ENCODE assay signal across 18 cellular contexts in genomic region chr22:50001388-50002231, GRCh38. TPM values are rescaled to one million over a fixed set of nuclear protein-coding genes. Genes with fewer than 3 reads are reported as not detected.
A peak's percentile ranks its signal among the peaks of the same experiment; 100 is the strongest.
DNase-seq lines count a peak whose midpoint lies in the region; ATAC-seq, FAIRE-seq and TF ChIP-seq lines count a peak whose summit lies in the region.
"Had no signal": no experiment of that assay in that cellular context is flagged by ENCODE, and none has a peak within 500 bp of the region (broad histone marks: within the 10 kb centered on the region; RNA-seq: fewer than 3 reads in every experiment).

No MANE protein-coding gene starts in this region.

- H3K9me3 Mint-ChIP-seq in activated T-cell treated with anti-CD3 and anti-CD28 coated beads, Interleukin-2, amount 50 U/mL, for 24 hours: no peaks in the 10 kb centered on the region
- H3K9me3 Mint-ChIP-seq in activated T-cell treated with anti-CD3 and anti-CD28 coated beads, Interleukin-2, amount 50 U/mL, for 72 hours: peaks cover 1 to 2% of the 10 kb centered on the region in 2 donors
- H3K9me3 Mint-ChIP-seq: activated T-cell treated with anti-CD3 and anti-CD28 coated beads, Interleukin-2, amount 50 U/mL, for 4 hours had no signal

- peak; percentile 28 for DNase-seq in activated T-cell treated with anti-CD3 and anti-CD28 coated beads, Interleukin-2, amount 50 U/mL, for 24 hours
- no peak for DNase-seq in activated T-cell treated with anti-CD3 and anti-CD28 coated beads, Interleukin-2, amount 50 U/mL, for 72 hours
- DNase-seq in NCI-H1417 treated with DMSO at 0.1 percent for 48 hours (lab: John Stamatoyannopoulos, UW) (peak; percentile 57), ecto neural progenitor cell (ENCODE audit: low spot score) (peak; percentile 56), OCI-M1 (lab: John Stamatoyannopoulos, UW) (no peak), middle frontal gyrus (ENCODE audit: extremely low spot score, low spot score) (no peak), H54 (ENCODE audit: insufficient read length, low spot score) (no peak)
- peak; percentile 27 for DNase-seq in stimulated activated CD8-positive, alpha-beta memory T cell treated with anti-CD3 and anti-CD28 coated beads, Interleukin-4, amount 100 ng/mL, for 48 hours
- DNase-seq: activated CD4-positive, alpha-beta T cell treated with anti-CD3 and anti-CD28 coated beads, Interleukin-2, amount 10 ng/mL, durations not matched to agents 7 days and 5 days; activated T-cell treated with anti-CD3 and anti-CD28 coated beads, Interleukin-2, amount 50 U/mL, for 4 hours; effector CD8-positive, alpha-beta T cell; hippocampal formation; mucosa of descending colon; NCI-H2227 treated with DMSO at 0.1 percent for 48 hours; nucleus accumbens; sigmoid colon had no signal

- H3K36me3 Mint-ChIP-seq in activated T-cell treated with anti-CD3 and anti-CD28 coated beads, Interleukin-2, amount 50 U/mL, for 24 hours (ENCODE audit: low read depth): no peaks in the 10 kb centered on the region
- H3K36me3 Mint-ChIP-seq in activated T-cell treated with anti-CD3 and anti-CD28 coated beads, Interleukin-2, amount 50 U/mL, for 72 hours (ENCODE audit: insufficient read depth in 2 of 2): peaks cover 0 to 2% of the 10 kb centered on the region in 2 donors

- no peak for FAIRE-seq in H54 (lab: Jason Lieb, UNC)

- no peak overlapping the region for H3K27ac Mint-ChIP-seq in activated T-cell treated with anti-CD3 and anti-CD28 coated beads, Interleukin-2, amount 50 U/mL, for 24 hours
- no peak overlapping the region for H3K27ac Mint-ChIP-seq in activated T-cell treated with anti-CD3 and anti-CD28 coated beads, Interleukin-2, amount 50 U/mL, for 72 hours
- H3K27ac Mint-ChIP-seq: activated CD4-positive, alpha-beta T cell treated with anti-CD3 and anti-CD28 coated beads, Interleukin-2, amount 10 ng/mL, durations not matched to agents 7 days and 5 days had no signal

- peaks cover 12% of the 10 kb centered on the region for H3K4me1 Mint-ChIP-seq in activated T-cell treated with anti-CD3 and anti-CD28 coated beads, Interleukin-2, amount 50 U/mL, for 24 hours (ENCODE audit: low read depth)
- H3K4me1 Mint-ChIP-seq in activated T-cell treated with anti-CD3 and anti-CD28 coated beads, Interleukin-2, amount 50 U/mL, for 72 hours (ENCODE audit: low read depth): peaks cover 12% of the 10 kb centered on the region

- no peak for ATAC-seq in activated T-cell treated with anti-CD3 and anti-CD28 coated beads, Interleukin-2, amount 50 U/mL, for 72 hours (replicated peaks in 1 of 2)
- ATAC-seq: activated T-cell treated with anti-CD3 and anti-CD28 coated beads, Interleukin-2, amount 50 U/mL, for 4 hours; mucosa of descending colon had no signal

- peaks cover 12% of the 10 kb centered on the region for H3K27me3 Mint-ChIP-seq in activated T-cell treated with anti-CD3 and anti-CD28 coated beads, Interleukin-2, amount 50 U/mL, for 24 hours
- H3K27me3 Mint-ChIP-seq in activated T-cell treated with anti-CD3 and anti-CD28 coated beads, Interleukin-2, amount 50 U/mL, for 72 hours (ENCODE audit: low read depth): peaks cover 6% of the 10 kb centered on the region

- TF ChIP-seq POLR2A in H54 (IDR thresholded peaks at IDR 0.05; ENCODE audit: low read depth, low read length): no peak

- no peak overlapping the region for H3K4me3 Mint-ChIP-seq in activated T-cell treated with anti-CD3 and anti-CD28 coated beads, Interleukin-2, amount 50 U/mL, for 24 hours
- no peak overlapping the region for H3K4me3 Mint-ChIP-seq in activated T-cell treated with anti-CD3 and anti-CD28 coated beads, Interleukin-2, amount 50 U/mL, for 72 hours
- H3K4me3 Mint-ChIP-seq: activated CD4-positive, alpha-beta T cell treated with anti-CD3 and anti-CD28 coated beads, Interleukin-2, amount 10 ng/mL, durations not matched to agents 7 days and 5 days; activated T-cell treated with anti-CD3 and anti-CD28 coated beads, Interleukin-2, amount 50 U/mL, for 4 hours had no signal

RNA-seq across cellular contexts. Expression of gene IL17REL, which starts 11.0 kb away (rescaled TPM):
- total RNA-seq in activated T-cell treated with anti-CD3 and anti-CD28 coated beads, Interleukin-2, amount 50 U/mL, for 72 hours: 1 to 10 TPM in 1 of 2 donors, under 1 TPM in 1; 0.36 to 1.1 TPM
- total RNA-seq: activated CD4-positive, alpha-beta T cell treated with anti-CD3 and anti-CD28 coated beads, Interleukin-2, amount 10 ng/mL, durations not matched to agents 7 days and 5 days; sigmoid colon; SJSA1; suprapubic skin had no signal

RNA-seq across cellular contexts. Expression of gene PIM3, which starts 41.0 kb away (rescaled TPM):
- total RNA-seq in activated T-cell treated with anti-CD3 and anti-CD28 coated beads, Interleukin-2, amount 50 U/mL, for 72 hours: 100 to 1,000 TPM; 209 to 236 TPM

RNA-seq across cellular contexts. Expression of gene TTLL8, which starts 56.5 kb away (rescaled TPM):
- not detected for total RNA-seq in activated T-cell treated with anti-CD3 and anti-CD28 coated beads, Interleukin-2, amount 50 U/mL, for 72 hours
- total RNA-seq: activated CD4-positive, alpha-beta T cell treated with anti-CD3 and anti-CD28 coated beads, Interleukin-2, amount 10 ng/mL, durations not matched to agents 7 days and 5 days; activated T-cell treated with anti-CD3 and anti-CD28 coated beads, Interleukin-2, amount 50 U/mL, for 4 hours; mucosa of descending colon; sigmoid colon; SJSA1; suprapubic skin had no signal

Comparison
In these comparisons a context has a peak if more than half of its experiments do, and no peak if none do; other contexts are left out.
1. DNase-seq: peak in activated T-cell treated with anti-CD3 and anti-CD28 coated beads, Interleukin-2, amount 50 U/mL, for 24 hours (single experiment), NCI-H1417 treated with DMSO at 0.1 percent for 48 hours (single experiment), ecto neural progenitor cell (single experiment) and stimulated activated CD8-positive, alpha-beta memory T cell treated with anti-CD3 and anti-CD28 coated beads, Interleukin-4, amount 100 ng/mL, for 48 hours (single experiment); none in activated T-cell treated with anti-CD3 and anti-CD28 coated beads, Interleukin-2, amount 50 U/mL, for 72 hours (0 of 2), OCI-M1 (single experiment), middle frontal gyrus (single experiment) and H54 (single experiment).